In the genomic region with DNA sequence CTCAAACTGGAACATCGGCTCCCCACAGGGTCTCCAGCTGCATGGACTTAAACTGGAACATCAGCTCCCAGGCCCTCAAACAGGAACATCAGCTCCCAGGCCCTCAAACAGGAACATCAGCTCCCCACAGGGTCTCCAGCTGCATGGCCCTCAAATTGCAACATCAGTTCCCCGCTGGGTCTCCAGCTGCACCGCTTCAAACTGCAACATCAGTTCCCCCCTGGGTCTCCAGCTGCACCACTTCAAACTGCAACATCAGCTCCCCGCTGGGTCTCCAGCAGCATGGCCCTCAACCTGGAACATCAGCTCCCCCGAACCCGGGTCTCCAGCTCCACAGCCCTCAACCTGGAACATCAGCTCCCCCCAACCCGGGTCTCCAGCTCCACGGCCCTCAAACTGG, we compare ENCODE assay signal across 14 cellular contexts.
DNase-seq lines count a peak whose midpoint lies in the region; ATAC-seq and TF ChIP-seq lines count a peak whose summit lies in the region.
"Had no signal": no experiment of that assay in that cellular context is flagged by ENCODE, and none has a peak within 500 bp of the region (broad histone marks: within the 10 kb centered on the region; RNA-seq: fewer than 3 reads in every experiment).

No MANE protein-coding gene starts in this region.

- H3K4me2 ChIP-seq in BLaER1, result peak overlapping the region; percentile 50

- no peak overlapping the region for H3K27ac Mint-ChIP-seq in osteocyte (ENCODE audit: unreplicated experiment)
- H3K27ac Mint-ChIP-seq: CD8-positive, alpha-beta memory T cell; HFFc6 had no signal

- intact Hi-C loops in esophagus muscularis mucosa (cut with DNase I), result loop anchor here (10.0 kb wide), 1 partner anchor 55 kb away; no protein-coding TSS in a partner anchor

- H3K9me3 Mint-ChIP-seq in osteocyte (ENCODE audit: unreplicated experiment), result peaks cover 5% of the 10 kb centered on the region
- H3K9me3 Mint-ChIP-seq: CD8-positive, alpha-beta memory T cell had no signal

- no peak for ATAC-seq in HG03139 (IDR thresholded peaks at IDR 0.05; ENCODE audit: unreplicated experiment)

- peaks cover 1% of the 10 kb centered on the region for H3K36me3 Mint-ChIP-seq in osteocyte (ENCODE audit: unreplicated experiment)

- H3K27me3 Mint-ChIP-seq in osteocyte (ENCODE audit: unreplicated experiment), result peaks cover 47% of the 10 kb centered on the region

- DNase-seq in HL-60 (ENCODE audit: low read depth in 1 of 2, low spot score in 1 of 2) (peak; percentile 65 to 69), esophagus muscularis mucosa (ENCODE audit: extremely low spot score) (peak; percentile 47), mesenteric fat pad (ENCODE audit: low spot score) (peak; percentile 88), OCI-M2 (lab: John Stamatoyannopoulos, UW; ENCODE audit: unreplicated experiment) (no peak), osteocyte (ENCODE audit: extremely low spot score, unreplicated experiment) (no peak), GM19240 (ENCODE audit: insufficient read length, low spot score) (no peak)
- DNase-seq: BE2C; CD8-positive, alpha-beta memory T cell; DMS53; GOT3; HFFc6 had no signal

- H3K4me3 ChIP-seq in BLaER1, result peak overlapping the region; percentile 38
- H3K4me3 ChIP-seq in HL-60 (replicated peaks; ENCODE audit: insufficient read depth, low read length), result no peak overlapping the region
- H3K4me3 ChIP-seq in esophagus muscularis mucosa, result no peak overlapping the region
- H3K4me3 ChIP-seq: HAP-1 had no signal

- no peak overlapping the region for H3K9ac ChIP-seq in BLaER1

- H3K4me1 Mint-ChIP-seq in osteocyte (ENCODE audit: unreplicated experiment), result no peaks in the 10 kb centered on the region
- H3K4me1 Mint-ChIP-seq: CD8-positive, alpha-beta memory T cell had no signal

- H3K4me3 Mint-ChIP-seq in osteocyte (ENCODE audit: unreplicated experiment), result no peak overlapping the region
- H3K4me3 Mint-ChIP-seq: CD8-positive, alpha-beta memory T cell; HFFc6 had no signal

- H3K27me3 ChIP-seq in BLaER1 (no peaks in the 10 kb centered on the region), HL-60 (ENCODE audit: insufficient read depth, poor library complexity, severe bottlenecking) (no peaks in the 10 kb centered on the region), esophagus muscularis mucosa (peaks cover 0 to 21% (median 0%) of the 10 kb centered on the region in 4 donors)
- H3K27me3 ChIP-seq: BE2C had no signal

- H3K4me1 ChIP-seq in BLaER1, result peaks cover 36% of the 10 kb centered on the region
- no peaks in the 10 kb centered on the region for H3K4me1 ChIP-seq in esophagus muscularis mucosa
- H3K4me1 ChIP-seq: BE2C, HAP-1 had no signal

- H4K20me1 ChIP-seq in BLaER1, result no peaks in the 10 kb centered on the region

- TF ChIP-seq EP300 in esophagus muscularis mucosa (IDR thresholded peaks at IDR 0.05), result no peak

- WGBS in esophagus muscularis mucosa, result 72% methylated on average over 8 of the region's 8 CpGs

- H3K27ac ChIP-seq in BLaER1 (peak overlapping the region; percentile 78), HL-60 (replicated peaks) (no peak overlapping the region), esophagus muscularis mucosa (replicated peaks in 1 of 4) (no peak overlapping the region)

- H3K36me3 ChIP-seq in BLaER1, result 0 out of 2 replicates have a peak, but pooled peaks cover 3% of the 10 kb centered on the region
- no peaks in the 10 kb centered on the region for H3K36me3 ChIP-seq in esophagus muscularis mucosa
- H3K36me3 ChIP-seq: BE2C, HAP-1 had no signal

- TF ChIP-seq POLR2A in esophagus muscularis mucosa (IDR thresholded peaks at IDR 0.05; ENCODE audit: low read depth), result no peak

- H3K9me3 ChIP-seq in BLaER1, result peaks cover 66% of the 10 kb centered on the region
- H3K9me3 ChIP-seq in esophagus muscularis mucosa, result no peaks in the 10 kb centered on the region
- H3K9me3 ChIP-seq: BE2C, HAP-1 had no signal

- TF ChIP-seq CTCF in HL-60 (IDR thresholded peaks at IDR 0.05; ENCODE audit: insufficient read depth, low read length), result no peak
- no peak for TF ChIP-seq CTCF in esophagus muscularis mucosa (IDR thresholded peaks at IDR 0.05)
- TF ChIP-seq CTCF in osteocyte (IDR thresholded peaks at IDR 0.05), result no peak

Comparison
In these comparisons a context has a peak if more than half of its experiments do, and no peak if none do; other contexts are left out.
1. DNase-seq: peak in HL-60 (2 of 2), esophagus muscularis mucosa (single experiment) and mesenteric fat pad (single experiment); none in OCI-M2 (single experiment), osteocyte (single experiment) and GM19240 (single experiment).